In the genomic region with DNA sequence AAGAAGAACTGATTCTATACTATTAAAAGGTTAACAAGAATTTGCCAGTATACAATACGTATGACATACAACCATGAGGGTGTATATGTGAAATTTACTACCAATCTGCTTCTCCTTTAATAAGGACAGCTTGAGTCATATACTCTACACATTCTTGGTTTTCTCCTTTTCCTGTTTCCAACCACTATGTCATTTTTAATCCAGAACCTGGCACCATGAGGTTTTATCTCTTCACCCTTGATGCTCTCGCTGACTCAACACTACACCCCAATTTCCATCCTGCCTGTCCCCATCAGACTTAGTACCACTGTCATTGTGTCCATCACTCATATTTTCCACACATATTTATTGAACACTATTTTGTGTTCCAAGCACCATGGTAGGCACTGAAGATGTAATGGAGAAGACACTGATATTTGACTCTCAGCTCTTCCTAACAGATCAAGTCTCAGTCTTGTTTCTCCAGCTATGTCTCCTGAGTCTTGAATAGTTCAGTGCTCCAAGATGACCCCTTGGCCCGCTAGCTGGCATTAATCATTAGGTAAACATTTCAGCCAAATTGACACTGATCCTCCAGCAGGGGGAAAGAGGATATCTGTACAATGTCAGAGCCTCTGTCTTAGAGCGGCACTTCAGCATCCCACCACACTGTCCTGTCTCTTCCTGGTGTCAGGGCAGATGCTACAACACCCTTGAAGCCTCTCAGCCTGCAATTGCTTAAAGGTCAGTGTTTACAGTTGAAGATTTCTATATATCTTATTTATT, we compare ENCODE assay signal across 2 cellular contexts.
TF ChIP-seq lines count a peak whose summit lies in the region.

No MANE protein-coding gene starts in this region.

TF ChIP-seq in HCT116, 20 proteins besides CTCF, POLR2A, EP300 and RAD21:
- TF ChIP-seq JUND (IDR thresholded peaks at IDR 0.05) (no peak), CBX3 (IDR thresholded peaks at IDR 0.05; ENCODE audit: low read depth) (no peak), EZH2phosphoT487 (IDR thresholded peaks at IDR 0.05; ENCODE audit: borderline replicate concordance) (no peak), EZH2 (IDR thresholded peaks at IDR 0.05) (no peak), ZFX (IDR thresholded peaks at IDR 0.05) (no peak), TCF7L2 (IDR thresholded peaks at IDR 0.05; ENCODE audit: borderline replicate concordance, extremely low read depth, insufficient read depth, insufficient read length) (no peak), CEBPB (IDR thresholded peaks at IDR 0.05; ENCODE audit: low read depth) (no peak), SP1 (IDR thresholded peaks at IDR 0.05; ENCODE audit: low read depth) (no peak), POLR2AphosphoS5 (IDR thresholded peaks at IDR 0.05; ENCODE audit: low read depth, low read length) (no peak), YY1 (IDR thresholded peaks at IDR 0.05; ENCODE audit: extremely low read depth, insufficient replicate concordance, low read depth, low read length) (no peak), ELF1 (IDR thresholded peaks at IDR 0.05; ENCODE audit: borderline replicate concordance, low read depth) (no peak), EGR1 (IDR thresholded peaks at IDR 0.05; ENCODE audit: low read depth) (no peak)
- TF ChIP-seq, protein P1, sequence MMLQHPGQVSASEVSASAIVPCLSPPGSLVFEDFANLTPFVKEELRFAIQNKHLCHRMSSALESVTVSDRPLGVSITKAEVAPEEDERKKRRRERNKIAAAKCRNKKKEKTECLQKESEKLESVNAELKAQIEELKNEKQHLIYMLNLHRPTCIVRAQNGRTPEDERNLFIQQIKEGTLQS (IDR thresholded peaks at IDR 0.05): no peak
- TF ChIP-seq, protein P2, sequence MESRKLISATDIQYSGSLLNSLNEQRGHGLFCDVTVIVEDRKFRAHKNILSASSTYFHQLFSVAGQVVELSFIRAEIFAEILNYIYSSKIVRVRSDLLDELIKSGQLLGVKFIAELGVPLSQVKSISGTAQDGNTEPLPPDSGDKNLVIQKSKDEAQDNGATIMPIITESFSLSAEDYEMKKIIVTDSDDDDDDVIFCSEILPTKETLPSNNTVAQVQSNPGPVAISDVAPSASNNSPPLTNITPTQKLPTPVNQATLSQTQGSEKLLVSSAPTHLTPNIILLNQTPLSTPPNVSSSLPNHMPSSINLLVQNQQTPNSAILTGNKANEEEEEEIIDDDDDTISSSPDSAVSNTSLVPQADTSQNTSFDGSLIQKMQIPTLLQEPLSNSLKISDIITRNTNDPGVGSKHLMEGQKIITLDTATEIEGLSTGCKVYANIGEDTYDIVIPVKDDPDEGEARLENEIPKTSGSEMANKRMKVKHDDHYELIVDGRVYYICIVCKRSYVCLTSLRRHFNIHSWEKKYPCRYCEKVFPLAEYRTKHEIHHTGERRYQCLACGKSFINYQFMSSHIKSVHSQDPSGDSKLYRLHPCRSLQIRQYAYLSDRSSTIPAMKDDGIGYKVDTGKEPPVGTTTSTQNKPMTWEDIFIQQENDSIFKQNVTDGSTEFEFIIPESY (IDR thresholded peaks at IDR 0.05; ENCODE audit: extremely low read depth, insufficient replicate concordance, low read length): no peak
- TF ChIP-seq, protein P3, sequence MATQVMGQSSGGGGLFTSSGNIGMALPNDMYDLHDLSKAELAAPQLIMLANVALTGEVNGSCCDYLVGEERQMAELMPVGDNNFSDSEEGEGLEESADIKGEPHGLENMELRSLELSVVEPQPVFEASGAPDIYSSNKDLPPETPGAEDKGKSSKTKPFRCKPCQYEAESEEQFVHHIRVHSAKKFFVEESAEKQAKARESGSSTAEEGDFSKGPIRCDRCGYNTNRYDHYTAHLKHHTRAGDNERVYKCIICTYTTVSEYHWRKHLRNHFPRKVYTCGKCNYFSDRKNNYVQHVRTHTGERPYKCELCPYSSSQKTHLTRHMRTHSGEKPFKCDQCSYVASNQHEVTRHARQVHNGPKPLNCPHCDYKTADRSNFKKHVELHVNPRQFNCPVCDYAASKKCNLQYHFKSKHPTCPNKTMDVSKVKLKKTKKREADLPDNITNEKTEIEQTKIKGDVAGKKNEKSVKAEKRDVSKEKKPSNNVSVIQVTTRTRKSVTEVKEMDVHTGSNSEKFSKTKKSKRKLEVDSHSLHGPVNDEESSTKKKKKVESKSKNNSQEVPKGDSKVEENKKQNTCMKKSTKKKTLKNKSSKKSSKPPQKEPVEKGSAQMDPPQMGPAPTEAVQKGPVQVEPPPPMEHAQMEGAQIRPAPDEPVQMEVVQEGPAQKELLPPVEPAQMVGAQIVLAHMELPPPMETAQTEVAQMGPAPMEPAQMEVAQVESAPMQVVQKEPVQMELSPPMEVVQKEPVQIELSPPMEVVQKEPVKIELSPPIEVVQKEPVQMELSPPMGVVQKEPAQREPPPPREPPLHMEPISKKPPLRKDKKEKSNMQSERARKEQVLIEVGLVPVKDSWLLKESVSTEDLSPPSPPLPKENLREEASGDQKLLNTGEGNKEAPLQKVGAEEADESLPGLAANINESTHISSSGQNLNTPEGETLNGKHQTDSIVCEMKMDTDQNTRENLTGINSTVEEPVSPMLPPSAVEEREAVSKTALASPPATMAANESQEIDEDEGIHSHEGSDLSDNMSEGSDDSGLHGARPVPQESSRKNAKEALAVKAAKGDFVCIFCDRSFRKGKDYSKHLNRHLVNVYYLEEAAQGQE (IDR thresholded peaks at IDR 0.05; ENCODE audit: low read depth): no peak

TF ChIP-seq in SK-N-SH treated with all-trans-retinoic acid at 6 μM for 48 hours, 23 proteins besides CTCF, POLR2A, EP300 and RAD21:
- no peak for TF ChIP-seq ARNTL (CRISPR knock-in tag; IDR thresholded peaks at IDR 0.05; ENCODE audit: borderline replicate concordance, low read depth)
- no peak for TF ChIP-seq ZFP30 (CRISPR knock-in tag; IDR thresholded peaks at IDR 0.05)
- TF ChIP-seq, protein P4, sequence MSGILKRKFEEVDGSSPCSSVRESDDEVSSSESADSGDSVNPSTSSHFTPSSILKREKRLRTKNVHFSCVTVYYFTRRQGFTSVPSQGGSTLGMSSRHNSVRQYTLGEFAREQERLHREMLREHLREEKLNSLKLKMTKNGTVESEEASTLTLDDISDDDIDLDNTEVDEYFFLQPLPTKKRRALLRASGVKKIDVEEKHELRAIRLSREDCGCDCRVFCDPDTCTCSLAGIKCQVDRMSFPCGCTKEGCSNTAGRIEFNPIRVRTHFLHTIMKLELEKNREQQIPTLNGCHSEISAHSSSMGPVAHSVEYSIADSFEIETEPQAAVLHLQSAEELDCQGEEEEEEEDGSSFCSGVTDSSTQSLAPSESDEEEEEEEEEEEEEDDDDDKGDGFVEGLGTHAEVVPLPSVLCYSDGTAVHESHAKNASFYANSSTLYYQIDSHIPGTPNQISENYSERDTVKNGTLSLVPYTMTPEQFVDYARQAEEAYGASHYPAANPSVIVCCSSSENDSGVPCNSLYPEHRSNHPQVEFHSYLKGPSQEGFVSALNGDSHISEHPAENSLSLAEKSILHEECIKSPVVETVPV (CRISPR knock-in tag; IDR thresholded peaks at IDR 0.05): no peak
- TF ChIP-seq, protein P5, sequence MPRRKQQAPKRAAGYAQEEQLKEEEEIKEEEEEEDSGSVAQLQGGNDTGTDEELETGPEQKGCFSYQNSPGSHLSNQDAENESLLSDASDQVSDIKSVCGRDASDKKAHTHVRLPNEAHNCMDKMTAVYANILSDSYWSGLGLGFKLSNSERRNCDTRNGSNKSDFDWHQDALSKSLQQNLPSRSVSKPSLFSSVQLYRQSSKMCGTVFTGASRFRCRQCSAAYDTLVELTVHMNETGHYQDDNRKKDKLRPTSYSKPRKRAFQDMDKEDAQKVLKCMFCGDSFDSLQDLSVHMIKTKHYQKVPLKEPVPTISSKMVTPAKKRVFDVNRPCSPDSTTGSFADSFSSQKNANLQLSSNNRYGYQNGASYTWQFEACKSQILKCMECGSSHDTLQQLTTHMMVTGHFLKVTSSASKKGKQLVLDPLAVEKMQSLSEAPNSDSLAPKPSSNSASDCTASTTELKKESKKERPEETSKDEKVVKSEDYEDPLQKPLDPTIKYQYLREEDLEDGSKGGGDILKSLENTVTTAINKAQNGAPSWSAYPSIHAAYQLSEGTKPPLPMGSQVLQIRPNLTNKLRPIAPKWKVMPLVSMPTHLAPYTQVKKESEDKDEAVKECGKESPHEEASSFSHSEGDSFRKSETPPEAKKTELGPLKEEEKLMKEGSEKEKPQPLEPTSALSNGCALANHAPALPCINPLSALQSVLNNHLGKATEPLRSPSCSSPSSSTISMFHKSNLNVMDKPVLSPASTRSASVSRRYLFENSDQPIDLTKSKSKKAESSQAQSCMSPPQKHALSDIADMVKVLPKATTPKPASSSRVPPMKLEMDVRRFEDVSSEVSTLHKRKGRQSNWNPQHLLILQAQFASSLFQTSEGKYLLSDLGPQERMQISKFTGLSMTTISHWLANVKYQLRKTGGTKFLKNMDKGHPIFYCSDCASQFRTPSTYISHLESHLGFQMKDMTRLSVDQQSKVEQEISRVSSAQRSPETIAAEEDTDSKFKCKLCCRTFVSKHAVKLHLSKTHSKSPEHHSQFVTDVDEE (CRISPR knock-in tag; IDR thresholded peaks at IDR 0.05): no peak
- no peak for TF ChIP-seq PPARA (CRISPR knock-in tag; IDR thresholded peaks at IDR 0.05; ENCODE audit: borderline replicate concordance)
- TF ChIP-seq BACH2 (CRISPR knock-in tag; IDR thresholded peaks at IDR 0.05; ENCODE audit: borderline replicate concordance): no peak
- TF ChIP-seq ESRRG (CRISPR knock-in tag; IDR thresholded peaks at IDR 0.05): no peak
- TF ChIP-seq, protein P6, sequence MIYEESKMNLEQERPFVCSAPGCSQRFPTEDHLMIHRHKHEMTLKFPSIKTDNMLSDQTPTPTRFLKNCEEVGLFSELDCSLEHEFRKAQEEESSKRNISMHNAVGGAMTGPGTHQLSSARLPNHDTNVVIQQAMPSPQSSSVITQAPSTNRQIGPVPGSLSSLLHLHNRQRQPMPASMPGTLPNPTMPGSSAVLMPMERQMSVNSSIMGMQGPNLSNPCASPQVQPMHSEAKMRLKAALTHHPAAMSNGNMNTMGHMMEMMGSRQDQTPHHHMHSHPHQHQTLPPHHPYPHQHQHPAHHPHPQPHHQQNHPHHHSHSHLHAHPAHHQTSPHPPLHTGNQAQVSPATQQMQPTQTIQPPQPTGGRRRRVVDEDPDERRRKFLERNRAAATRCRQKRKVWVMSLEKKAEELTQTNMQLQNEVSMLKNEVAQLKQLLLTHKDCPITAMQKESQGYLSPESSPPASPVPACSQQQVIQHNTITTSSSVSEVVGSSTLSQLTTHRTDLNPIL (CRISPR knock-in tag; IDR thresholded peaks at IDR 0.05; ENCODE audit: low read depth): no peak
- TF ChIP-seq ZNF70 (CRISPR knock-in tag; IDR thresholded peaks at IDR 0.05): no peak
- no peak for TF ChIP-seq RARB (CRISPR knock-in tag; IDR thresholded peaks at IDR 0.05)
